1 cellular context compared by ENCODE assay signal in the genomic region with DNA sequence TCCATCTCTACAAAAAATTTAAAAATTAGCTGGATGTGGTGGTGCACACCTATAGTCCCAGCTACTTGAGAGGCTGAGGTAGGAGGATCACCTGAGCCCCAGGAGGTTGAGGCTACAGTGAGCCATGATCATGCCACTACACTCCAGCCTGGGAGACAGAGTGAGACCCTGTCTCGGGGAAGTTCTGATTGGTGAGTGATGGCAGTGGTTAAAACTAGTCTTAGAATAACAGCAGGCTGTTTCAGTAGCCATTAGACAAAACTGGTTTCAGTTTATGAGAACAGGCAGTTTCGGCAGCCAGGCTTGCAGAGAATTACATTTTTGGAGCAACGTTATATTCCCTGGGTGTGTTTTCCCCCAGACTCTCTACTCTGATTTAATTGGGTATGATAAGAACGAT. TPM values are rescaled to one million over a fixed set of nuclear protein-coding genes. Genes with fewer than 3 reads are reported as not detected.
"Had no signal": no experiment of that assay in that cellular context is flagged by ENCODE, and none has a peak within 500 bp of the region (broad histone marks: within the 10 kb centered on the region; RNA-seq: fewer than 3 reads in every experiment).

No MANE protein-coding gene starts in this region.

RNA-seq across cellular contexts. Expression of a gene that starts 18.2 kb away (rescaled TPM):
- total RNA-seq: OCI-LY7 had no signal
